ENCODE assay signal across 14 cellular contexts in the genomic region with DNA sequence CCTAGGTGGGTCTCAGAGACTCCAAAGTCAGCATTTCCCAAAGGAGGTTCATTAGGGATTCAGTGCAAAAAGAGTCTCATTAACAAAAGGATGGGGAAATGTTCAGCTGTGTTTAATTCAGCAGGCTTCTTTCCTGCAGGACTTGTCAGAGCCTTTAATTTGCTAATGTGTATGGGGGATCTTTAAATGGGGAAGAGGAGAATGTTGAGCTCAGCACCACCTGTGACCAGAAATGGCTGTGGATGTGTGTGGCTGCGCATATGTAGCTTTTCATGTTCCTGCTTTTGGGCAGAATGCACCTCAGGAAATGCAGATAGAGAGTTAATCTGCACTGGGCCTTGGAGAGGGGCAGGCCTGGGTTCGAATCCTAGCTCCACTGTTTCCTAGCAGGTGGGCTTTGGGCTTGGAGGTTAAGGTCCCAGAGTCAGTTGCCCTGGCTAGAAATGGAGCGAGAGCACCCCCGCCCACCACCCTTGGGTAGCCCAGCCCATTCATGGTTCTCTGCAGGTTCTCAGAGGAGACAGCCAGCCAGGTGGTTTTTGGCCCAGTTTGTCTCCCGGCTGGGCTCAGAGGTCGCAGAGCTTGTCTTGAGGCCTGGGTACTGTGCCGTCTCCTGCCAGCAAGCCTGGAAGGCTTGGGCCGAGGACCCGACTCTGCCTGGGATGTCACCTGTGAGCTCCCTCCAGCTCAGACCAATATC. TPM values are rescaled to one million over a fixed set of nuclear protein-coding genes. Genes with fewer than 3 reads are reported as not detected.
A peak's percentile ranks its signal among the peaks of the same experiment; 100 is the strongest.
DNase-seq lines count a peak whose midpoint lies in the region; ATAC-seq and TF ChIP-seq lines count a peak whose summit lies in the region.
"Had no signal": no experiment of that assay in that cellular context is flagged by ENCODE, and none has a peak within 500 bp of the region (broad histone marks: within the 10 kb centered on the region; RNA-seq: fewer than 3 reads in every experiment).

No MANE protein-coding gene starts in this region.

- peaks cover 25% of the 10 kb centered on the region for H3F3A ChIP-seq in SU-DHL-6 (ENCODE audit: insufficient read depth)

- peaks cover 98% of the 10 kb centered on the region for H3K4me1 Mint-ChIP-seq in stimulated activated naive CD8-positive, alpha-beta T cell treated with anti-CD3 and anti-CD28 coated beads, Interleukin-15, Interleukin-2, amounts not matched to agents 100 ng/mL and 50 ng/mL, for 24 hours (ENCODE audit: low read depth)

- no peaks in the 10 kb centered on the region for H4K20me1 ChIP-seq in SU-DHL-6 (ENCODE audit: low read depth, low read length)

- H3K4me2 ChIP-seq in SU-DHL-6 (ENCODE audit: low read depth, low read length, poor library complexity, severe bottlenecking): peak overlapping the region; percentile 92

- H3K9me3 ChIP-seq in SU-DHL-6 (ENCODE audit: insufficient read depth, low read length): no peaks in the 10 kb centered on the region
- no peaks in the 10 kb centered on the region for H3K9me3 ChIP-seq in left lung

- no peaks in the 10 kb centered on the region for H3K9me2 ChIP-seq in SU-DHL-6 (replicated peaks; ENCODE audit: insufficient read depth, low read length)

- no peaks in the 10 kb centered on the region for H3K27me3 Mint-ChIP-seq in stimulated activated naive CD8-positive, alpha-beta T cell treated with anti-CD3 and anti-CD28 coated beads, Interleukin-15, Interleukin-2, amounts not matched to agents 100 ng/mL and 50 ng/mL, for 24 hours

- no peaks in the 10 kb centered on the region for H3K27me3 ChIP-seq in SU-DHL-6 (ENCODE audit: low read length)
- H3K27me3 ChIP-seq in left lung: no peaks in the 10 kb centered on the region

- H3K27ac ChIP-seq in SU-DHL-6 (ENCODE audit: low read depth, low read length) (peak overlapping the region; percentile 86; the same call in 1 of the 2 replicates), left lung (peak overlapping the region; percentile 79 to 89)
- H3K27ac ChIP-seq: C4-2B had no signal

- no peaks in the 10 kb centered on the region for H3K9me3 Mint-ChIP-seq in stimulated activated naive CD8-positive, alpha-beta T cell treated with anti-CD3 and anti-CD28 coated beads, Interleukin-15, Interleukin-2, amounts not matched to agents 100 ng/mL and 50 ng/mL, for 24 hours

- peak overlapping the region; percentile 63 for H3K27ac Mint-ChIP-seq in stimulated activated naive CD8-positive, alpha-beta T cell treated with anti-CD3 and anti-CD28 coated beads, Interleukin-15, Interleukin-2, amounts not matched to agents 100 ng/mL and 50 ng/mL, for 24 hours

- TF ChIP-seq CTCF in SU-DHL-6 (IDR thresholded peaks at IDR 0.05; ENCODE audit: insufficient read depth, low read length, poor library complexity, severe bottlenecking) (no peak), left lung (IDR thresholded peaks at IDR 0.05) (no peak)

- peaks cover 0 to 91% of the 10 kb centered on the region in 2 donors for H3K4me1 ChIP-seq in left lung

- H3K36me3 ChIP-seq in SU-DHL-6 (ENCODE audit: low read length): no peaks in the 10 kb centered on the region
- H3K36me3 ChIP-seq in left lung: no peaks in the 10 kb centered on the region

- peak overlapping the region; percentile 91 for H3K4me3 Mint-ChIP-seq in stimulated activated naive CD8-positive, alpha-beta T cell treated with anti-CD3 and anti-CD28 coated beads, Interleukin-15, Interleukin-2, amounts not matched to agents 100 ng/mL and 50 ng/mL, for 24 hours

- H2AFZ ChIP-seq in SU-DHL-6 (ENCODE audit: low read depth, low read length, severe bottlenecking): no peak overlapping the region

- peaks cover 31% of the 10 kb centered on the region for H3K36me3 Mint-ChIP-seq in stimulated activated naive CD8-positive, alpha-beta T cell treated with anti-CD3 and anti-CD28 coated beads, Interleukin-15, Interleukin-2, amounts not matched to agents 100 ng/mL and 50 ng/mL, for 24 hours (ENCODE audit: low read depth)

- no peak for ATAC-seq in stimulated activated naive CD8-positive, alpha-beta T cell treated with anti-CD3 and anti-CD28 coated beads, Interleukin-15, Interleukin-2, amounts not matched to agents 100 U/mL and 50 U/mL, for 24 hours
- ATAC-seq in left lung (no peak), HG03469 (IDR thresholded peaks at IDR 0.05; ENCODE audit: unreplicated experiment) (no peak), HG02623 (IDR thresholded peaks at IDR 0.05; ENCODE audit: unreplicated experiment) (no peak)

- no peak for DNase-seq in stimulated activated naive CD8-positive, alpha-beta T cell treated with anti-CD3 and anti-CD28 coated beads, Interleukin-15, Interleukin-2, amounts not matched to agents 100 U/mL and 50 U/mL, for 24 hours
- DNase-seq in left lung (peak in 1 of 2 donors; percentile 21), dermis blood vessel endothelial cell (no peak), SW480 (ENCODE audit: low spot score) (no peak)
- DNase-seq: cerebellar nuclear complex, NCI-H1092, NCI-H748 treated with DMSO at 0.1 percent for 48 hours, occipital lobe, T-helper 9 cell had no signal

- H3K4me3 ChIP-seq in SU-DHL-6 (ENCODE audit: insufficient read depth, low read length, poor library complexity, severe bottlenecking) (peak overlapping the region; percentile 60), left lung (peak overlapping the region in 1 of 2 donors; percentile 58)

- 0 out of 2 replicates have a peak, but pooled peaks cover 3% of the 10 kb centered on the region for H3K79me2 ChIP-seq in SU-DHL-6 (ENCODE audit: insufficient read depth, low read length)

- intact Hi-C loops in left lung (cut with DNase I): no loop called here

- peak overlapping the region; percentile 74; the same call in 1 of the 2 replicates for H3K9ac ChIP-seq in SU-DHL-6 (ENCODE audit: low read length)

RNA-seq across cellular contexts. Expression of a gene that starts 9.2 kb away (rescaled TPM):
- total RNA-seq in left lung (100 to 1,000 TPM in 1 of 2 donors, 10 to 100 TPM in 1; 77.6 to 116 TPM), dermis blood vessel endothelial cell (4.4 and 5.1 TPM in 2 replicates)

Comparison
In these comparisons a context has a peak if more than half of its experiments do, and no peak if none do; other contexts are left out.
1. RNA of a gene that starts 9.2 kb away (total RNA-seq): 77.6 to 116 TPM in left lung; 4.4 to 5.1 TPM in dermis blood vessel endothelial cell; every median in the first group is over 10 times any median in the second.